Comparison of ENCODE assay signal across 8 cellular contexts in the genomic region with DNA sequence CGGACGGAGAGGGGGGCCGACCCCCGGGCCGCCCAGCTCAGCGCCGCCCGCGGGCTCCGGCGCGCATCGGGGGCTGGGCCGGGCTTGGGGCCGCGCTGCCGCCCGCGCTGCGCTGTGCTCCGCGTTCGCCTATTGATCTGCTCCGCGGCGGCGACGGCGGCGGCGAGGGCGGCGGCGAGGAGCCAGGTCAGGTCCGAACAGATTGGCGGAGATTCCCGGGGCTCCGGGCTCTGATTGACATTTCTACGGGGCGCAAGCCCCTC. TPM values are rescaled to one million over a fixed set of nuclear protein-coding genes. Genes with fewer than 3 reads are reported as not detected.
A peak's percentile ranks its signal among the peaks of the same experiment; 100 is the strongest.
DNase-seq lines count a peak whose midpoint lies in the region; ATAC-seq and TF ChIP-seq lines count a peak whose summit lies in the region.

No MANE protein-coding gene starts in this region.

- H3K27ac ChIP-seq in GM23338 (ENCODE audit: low read depth) (no peak overlapping the region), MM.1S (ENCODE audit: low read length) (no peak overlapping the region)

- H3F3A ChIP-seq in GM23338 (replicated peaks; ENCODE audit: low read depth) (peaks cover 4% of the 10 kb centered on the region), MM.1S (ENCODE audit: insufficient read depth, low read length) (no peaks in the 10 kb centered on the region)

- no peaks in the 10 kb centered on the region; the same call in 2 of the 3 replicates for H3K36me3 Mint-ChIP-seq in GM23338 (ENCODE audit: low read depth)

- TF ChIP-seq CTCF in GM23338 (conservative IDR thresholded peaks at IDR 0.05; ENCODE audit: low read depth in 2 of 2) (no peak), foreskin fibroblast (IDR thresholded peaks at IDR 0.05; ENCODE audit: low read depth, low read length) (no peak), MM.1S (IDR thresholded peaks at IDR 0.05; ENCODE audit: low read length) (no peak)

- H2AFZ ChIP-seq in GM23338 (no peak overlapping the region; the same call in 1 of the 2 replicates), MM.1S (ENCODE audit: low read length) (no peak overlapping the region)

- H3K4me1 Mint-ChIP-seq in GM23338 = peaks cover 39% of the 10 kb centered on the region

- H3K9ac ChIP-seq in skeletal muscle satellite cell (ENCODE audit: low read depth, low read length) = peak overlapping the region; percentile 89
- H3K9ac ChIP-seq in MM.1S (ENCODE audit: low read length) = no peak overlapping the region

- H3K4me1 ChIP-seq in GM23338 (ENCODE audit: insufficient read depth) = peaks cover 26% of the 10 kb centered on the region
- peaks cover 5% of the 10 kb centered on the region for H3K4me1 ChIP-seq in skeletal muscle satellite cell (ENCODE audit: control insufficient read depth, insufficient read depth, low read length)
- no peaks in the 10 kb centered on the region for H3K4me1 ChIP-seq in MM.1S (ENCODE audit: low read length)

- DNase-seq in GM23338 (ENCODE audit: low spot score) (no peak), SW480 (ENCODE audit: low spot score) (peak; percentile 1), foreskin fibroblast (no peak), CD1c-positive myeloid dendritic cell (ENCODE audit: extremely low spot score) (no peak), MM.1S (no peak), glomerular visceral epithelial cell (ENCODE audit: extremely low spot score) (no peak)

- H3K9me2 ChIP-seq in GM23338 (ENCODE audit: insufficient read depth) = no peaks in the 10 kb centered on the region
- H3K9me2 ChIP-seq in MM.1S (replicated peaks; ENCODE audit: insufficient read depth, low read length) = no peaks in the 10 kb centered on the region

- peak overlapping the region; percentile 94 for H3K4me3 ChIP-seq in GM23338
- H3K4me3 ChIP-seq in foreskin fibroblast (ENCODE audit: low read depth in 1 of 2, low read length in 2 of 2) = peak overlapping the region; percentile 70 to 85
- peak overlapping the region; percentile 93 for H3K4me3 ChIP-seq in skeletal muscle satellite cell (ENCODE audit: low read length)
- no peak overlapping the region for H3K4me3 ChIP-seq in MM.1S (ENCODE audit: low read length)

- peaks cover 89% of the 10 kb centered on the region for H3K27me3 Mint-ChIP-seq in GM23338 (ENCODE audit: insufficient read depth, low read depth, poor library complexity)

- H3K9me3 Mint-ChIP-seq in GM23338 = no peaks in the 10 kb centered on the region; the same call in 2 of the 3 replicates

- peaks cover 5% of the 10 kb centered on the region; the same call in 1 of the 2 replicates for H4K20me1 ChIP-seq in GM23338 (replicated peaks; ENCODE audit: insufficient read depth)
- no peaks in the 10 kb centered on the region for H4K20me1 ChIP-seq in MM.1S (ENCODE audit: insufficient read depth, low read length)

- H3K27ac Mint-ChIP-seq in GM23338 = no peak overlapping the region

- peak overlapping the region; percentile 94; the same call in 1 of the 2 replicates for H3K4me2 ChIP-seq in GM23338
- H3K4me2 ChIP-seq in skeletal muscle satellite cell (ENCODE audit: low read length) = peak overlapping the region; percentile 89
- no peak overlapping the region for H3K4me2 ChIP-seq in MM.1S (ENCODE audit: low read depth, low read length)

- H3K9me3 ChIP-seq in skeletal muscle satellite cell (replicated peaks; ENCODE audit: low read length) (no peaks in the 10 kb centered on the region), MM.1S (replicated peaks; ENCODE audit: insufficient read depth, low read length) (no peaks in the 10 kb centered on the region)

- ATAC-seq in GM23338 (no peak), HG02885 (IDR thresholded peaks at IDR 0.05; ENCODE audit: poor library complexity, unreplicated experiment) (no peak)

- peaks cover 88% of the 10 kb centered on the region for H3K27me3 ChIP-seq in GM23338 (ENCODE audit: insufficient read depth)
- no peaks in the 10 kb centered on the region for H3K27me3 ChIP-seq in skeletal muscle satellite cell (ENCODE audit: control insufficient read depth, insufficient read depth, low read length)
- peaks cover 4% of the 10 kb centered on the region for H3K27me3 ChIP-seq in MM.1S (replicated peaks; ENCODE audit: insufficient read depth, low read length)

- H3K36me3 ChIP-seq in GM23338 (ENCODE audit: insufficient read depth) = no peaks in the 10 kb centered on the region
- peaks cover 17% of the 10 kb centered on the region for H3K36me3 ChIP-seq in skeletal muscle satellite cell (ENCODE audit: insufficient read depth, low read length)
- H3K36me3 ChIP-seq in MM.1S (replicated peaks; ENCODE audit: insufficient read depth, low read length) = no peaks in the 10 kb centered on the region

- peak overlapping the region; percentile 92 for H3K4me3 Mint-ChIP-seq in GM23338

- H3K79me2 ChIP-seq in GM23338 (replicated peaks; ENCODE audit: insufficient read depth) (no peaks in the 10 kb centered on the region), MM.1S (ENCODE audit: low read length) (no peaks in the 10 kb centered on the region)

TF ChIP-seq in GM23338, 12 proteins besides CTCF, POLR2A, EP300 and RAD21 (continues in another document):
- no peak for TF ChIP-seq EZH2 (IDR thresholded peaks at IDR 0.05; ENCODE audit: low read depth, unreplicated experiment)
- TF ChIP-seq CREB1 (CRISPR knock-in tag; IDR thresholded peaks at IDR 0.05; ENCODE audit: low read depth) = no peak
- no peak for TF ChIP-seq EZH2phosphoT487 (IDR thresholded peaks at IDR 0.05; ENCODE audit: unreplicated experiment)
- TF ChIP-seq, protein P1, sequence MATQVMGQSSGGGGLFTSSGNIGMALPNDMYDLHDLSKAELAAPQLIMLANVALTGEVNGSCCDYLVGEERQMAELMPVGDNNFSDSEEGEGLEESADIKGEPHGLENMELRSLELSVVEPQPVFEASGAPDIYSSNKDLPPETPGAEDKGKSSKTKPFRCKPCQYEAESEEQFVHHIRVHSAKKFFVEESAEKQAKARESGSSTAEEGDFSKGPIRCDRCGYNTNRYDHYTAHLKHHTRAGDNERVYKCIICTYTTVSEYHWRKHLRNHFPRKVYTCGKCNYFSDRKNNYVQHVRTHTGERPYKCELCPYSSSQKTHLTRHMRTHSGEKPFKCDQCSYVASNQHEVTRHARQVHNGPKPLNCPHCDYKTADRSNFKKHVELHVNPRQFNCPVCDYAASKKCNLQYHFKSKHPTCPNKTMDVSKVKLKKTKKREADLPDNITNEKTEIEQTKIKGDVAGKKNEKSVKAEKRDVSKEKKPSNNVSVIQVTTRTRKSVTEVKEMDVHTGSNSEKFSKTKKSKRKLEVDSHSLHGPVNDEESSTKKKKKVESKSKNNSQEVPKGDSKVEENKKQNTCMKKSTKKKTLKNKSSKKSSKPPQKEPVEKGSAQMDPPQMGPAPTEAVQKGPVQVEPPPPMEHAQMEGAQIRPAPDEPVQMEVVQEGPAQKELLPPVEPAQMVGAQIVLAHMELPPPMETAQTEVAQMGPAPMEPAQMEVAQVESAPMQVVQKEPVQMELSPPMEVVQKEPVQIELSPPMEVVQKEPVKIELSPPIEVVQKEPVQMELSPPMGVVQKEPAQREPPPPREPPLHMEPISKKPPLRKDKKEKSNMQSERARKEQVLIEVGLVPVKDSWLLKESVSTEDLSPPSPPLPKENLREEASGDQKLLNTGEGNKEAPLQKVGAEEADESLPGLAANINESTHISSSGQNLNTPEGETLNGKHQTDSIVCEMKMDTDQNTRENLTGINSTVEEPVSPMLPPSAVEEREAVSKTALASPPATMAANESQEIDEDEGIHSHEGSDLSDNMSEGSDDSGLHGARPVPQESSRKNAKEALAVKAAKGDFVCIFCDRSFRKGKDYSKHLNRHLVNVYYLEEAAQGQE (IDR thresholded peaks at IDR 0.05; ENCODE audit: unreplicated experiment) = no peak
- TF ChIP-seq POLR2AphosphoS5 (IDR thresholded peaks at IDR 0.05; ENCODE audit: low read depth) = no peak
- no peak for TF ChIP-seq ETS1 (IDR thresholded peaks at IDR 0.05)
- no peak for TF ChIP-seq ZNF114 (CRISPR knock-in tag; IDR thresholded peaks at IDR 0.05)
- TF ChIP-seq NANOG (IDR thresholded peaks at IDR 0.05; ENCODE audit: borderline replicate concordance) = no peak
- TF ChIP-seq STAT1 (IDR thresholded peaks at IDR 0.05; ENCODE audit: unreplicated experiment) = no peak

RNA-seq across cellular contexts. Expression of gene IRX3, which starts 0.6 kb away (rescaled TPM):
- 0.90 and 1.7 TPM in 2 replicates for total RNA-seq in GM23338 (2014; rRNA removed; shearing (Covaris generic))
- 1.6 and 2.3 TPM in 2 replicates for polyA plus RNA-seq in GM23338 (2016; fragmentation: Nextera tagmentation; extraction: Ambion mirVana)
- 5.0 and 6.1 TPM in 2 replicates for total RNA-seq in skeletal muscle satellite cell (2012; rRNA removed)
